Comparison of ENCODE assay signal across 1 cellular context in genomic region chr20:38057351-38057972, GRCh38.
TF ChIP-seq lines count a peak whose summit lies in the region.

No MANE protein-coding gene starts in this region.

TF ChIP-seq in HEK293, 187 proteins besides CTCF, POLR2A, EP300 and RAD21 (continued from another document):
- TF ChIP-seq BCL6B (tag by site-specific recombination; IDR thresholded peaks at IDR 0.05) (no peak), ZSCAN5A (tag by site-specific recombination; IDR thresholded peaks at IDR 0.05) (no peak), GLIS2 (tag by site-specific recombination; IDR thresholded peaks at IDR 0.05) (0 out of 2 replicates have a peak, but pooled peaks have one; percentile 31)
